In genomic region chr17:36641877-36642845, GRCh38 we compare ENCODE assay signal across 10 cellular contexts. TPM values are rescaled to one million over a fixed set of nuclear protein-coding genes. Genes with fewer than 3 reads are reported as not detected.
DNase-seq lines count a peak whose midpoint lies in the region; ATAC-seq, FAIRE-seq and TF ChIP-seq lines count a peak whose summit lies in the region.
"Had no signal": no experiment of that assay in that cellular context is flagged by ENCODE, and none has a peak within 500 bp of the region (broad histone marks: within the 10 kb centered on the region; RNA-seq: fewer than 3 reads in every experiment).

No MANE protein-coding gene starts in this region.

- TF ChIP-seq EP300 in HepG2 (IDR thresholded peaks at IDR 0.05; ENCODE audit: low read depth in 2 of 2, low read length in 2 of 2): no peak
- no peak for TF ChIP-seq EP300 in HepG2 (CRISPR knock-in tag; IDR thresholded peaks at IDR 0.05; ENCODE audit: borderline replicate concordance)

- intact Hi-C loops in activated CD4-positive, alpha-beta T cell treated with anti-CD3 and anti-CD28 coated beads, Interleukin-2, amount 10 ng/mL, durations not matched to agents 24 days and 14 days (cut with micrococcal nuclease): loop anchor here (5.0 kb wide), 2 partner anchors 60 to 300 kb away; no protein-coding TSS in a partner anchor
- intact Hi-C loops in HepG2 (cut with micrococcal nuclease; ENCODE audit: unreplicated experiment) (no loop called here), thyroid gland (cut with DNase I) (no loop called here)

- FAIRE-seq in HepG2 (lab: Jason Lieb, UNC): no peak
- FAIRE-seq in RCC 7860 (lab: Jason Lieb, UNC): no peak

- no peak overlapping the region for H3K9ac ChIP-seq in HepG2 (ENCODE audit: insufficient read depth, low read depth, low read length)
- H3K9ac ChIP-seq: KMS-11 had no signal

- no peaks in the 10 kb centered on the region for H3K36me3 ChIP-seq in HepG2 (replicated peaks in 1 of 2; ENCODE audit: control insufficient read depth in 1 of 2, insufficient read depth in 2 of 2, low read length in 2 of 2)
- no peaks in the 10 kb centered on the region for H3K36me3 ChIP-seq in thyroid gland

- H3K27me3 ChIP-seq in HepG2 (ENCODE audit: control insufficient read depth in 1 of 2, insufficient read depth in 2 of 2, low read length in 2 of 2) (peaks cover 15 to 77% of the 10 kb centered on the region in 2 experiments), thyroid gland (peaks cover 24% of the 10 kb centered on the region)

- H3K4me1 Mint-ChIP-seq in activated CD4-positive, alpha-beta T cell treated with anti-CD3 and anti-CD28 coated beads, Interleukin-2, amount 10 ng/mL, durations not matched to agents 24 days and 14 days: peaks cover 9% of the 10 kb centered on the region

- H3K27me3 Mint-ChIP-seq in activated CD4-positive, alpha-beta T cell treated with anti-CD3 and anti-CD28 coated beads, Interleukin-2, amount 10 ng/mL, durations not matched to agents 24 days and 14 days: peaks cover 81% of the 10 kb centered on the region

- no peak overlapping the region for H2AFZ ChIP-seq in HepG2 (ENCODE audit: low read length)

- no peaks in the 10 kb centered on the region for H3K79me2 ChIP-seq in HepG2 (ENCODE audit: insufficient read depth, low read length)

- H3K4me1 ChIP-seq in HepG2 (ENCODE audit: insufficient read depth, low read length) (no peaks in the 10 kb centered on the region), thyroid gland (peaks cover 12 to 18% of the 10 kb centered on the region in 2 donors)

- WGBS in HepG2 (ENCODE audit: low lambda C conversion rate): 21% methylated on average over 39 of the region's 64 CpGs
- 4% methylated on average over 25 to 40 of the region's 64 CpGs for WGBS in thyroid gland, 2 donors

- BruUV-seq in HepG2 (replicated peaks; lab: Mats Ljungman, UMichigan): no TSS peak

- TF ChIP-seq POLR2A in HepG2 (IDR thresholded peaks at IDR 0.05; ENCODE audit: insufficient read depth in 1 of 2, low read depth in 2 of 2, low read length in 2 of 2): no peak
- no peak for TF ChIP-seq POLR2A in thyroid gland (IDR thresholded peaks at IDR 0.05)

- TF ChIP-seq RAD21 in HepG2 (CRISPR knock-in tag; IDR thresholded peaks at IDR 0.05): no peak

- H3K9me3 ChIP-seq in HepG2 (ENCODE audit: low read length): no peaks in the 10 kb centered on the region
- H3K9me3 ChIP-seq in thyroid gland: no peaks in the 10 kb centered on the region

- in situ Hi-C loops in astrocyte of the cerebellum (cut with HindIII; ENCODE audit: low sequenced_read_pairs) (loop anchor here (25.0 kb wide), 1 partner anchor 420 kb away; no protein-coding TSS in a partner anchor), HepG2 (cut with HindIII; ENCODE audit: extremely low pct_ligation_motif_present, low pct_unique_long_range_greater_than_20kb) (no loop called here)

- H4K20me1 ChIP-seq in HepG2 (ENCODE audit: insufficient read depth, low read length): peaks cover 4% of the 10 kb centered on the region; the same call in 1 of the 2 replicates

- CTCF ChIA-PET in HepG2 (lab: Yijun Ruan, JAX; ENCODE audit: low intra/inter-chr PET ratio, low total read pairs): no interaction called here

- peak overlapping the region; percentile 86 for H3K4me3 Mint-ChIP-seq in activated CD4-positive, alpha-beta T cell treated with anti-CD3 and anti-CD28 coated beads, Interleukin-2, amount 10 ng/mL, durations not matched to agents 24 days and 14 days
- H3K4me3 Mint-ChIP-seq: dendritic cell treated with granulocyte-macrophage colony-stimulating factor and Interleukin-4, amounts not matched to agents 40 ng/mL and 50 ng/mL, for 4 days had no signal

- TF ChIP-seq CTCF in astrocyte of the cerebellum (IDR thresholded peaks at IDR 0.05; ENCODE audit: low read depth, low read length, missing control alignments): no peak
- no peak for TF ChIP-seq CTCF in HepG2 (CRISPR knock-in tag; IDR thresholded peaks at IDR 0.05)
- TF ChIP-seq CTCF in thyroid gland (IDR thresholded peaks at IDR 0.05): no peak

- H3K4me3 ChIP-seq in astrocyte of the cerebellum (ENCODE audit: low read depth, low read length): peak overlapping the region; percentile 28
- H3K4me3 ChIP-seq in HepG2 (replicated peaks in 1 of 3; ENCODE audit: insufficient read depth in 1 of 3, low read depth in 2 of 3, low read length in 3 of 3): peak overlapping the region in 1 of 3 experiments; percentile 29; a peak in 1 of 6 replicates
- peak overlapping the region in 1 of 3 donors; percentile 23 for H3K4me3 ChIP-seq in thyroid gland (replicated peaks in 1 of 3)

- H3K27ac Mint-ChIP-seq in activated CD4-positive, alpha-beta T cell treated with anti-CD3 and anti-CD28 coated beads, Interleukin-2, amount 10 ng/mL, durations not matched to agents 24 days and 14 days: peak overlapping the region; percentile 45
- H3K27ac Mint-ChIP-seq: dendritic cell treated with granulocyte-macrophage colony-stimulating factor and Interleukin-4, amounts not matched to agents 40 ng/mL and 50 ng/mL, for 4 days had no signal

- no peaks in the 10 kb centered on the region for H3K9me3 Mint-ChIP-seq in activated CD4-positive, alpha-beta T cell treated with anti-CD3 and anti-CD28 coated beads, Interleukin-2, amount 10 ng/mL, durations not matched to agents 24 days and 14 days
- H3K9me3 Mint-ChIP-seq: dendritic cell treated with granulocyte-macrophage colony-stimulating factor and Interleukin-4, amounts not matched to agents 40 ng/mL and 50 ng/mL, for 4 days had no signal

- H3K36me3 Mint-ChIP-seq in activated CD4-positive, alpha-beta T cell treated with anti-CD3 and anti-CD28 coated beads, Interleukin-2, amount 10 ng/mL, durations not matched to agents 24 days and 14 days (ENCODE audit: low read depth): no peaks in the 10 kb centered on the region

- H3K27ac ChIP-seq in HepG2 (ENCODE audit: extremely low read length, insufficient read depth, low read length) (no peak overlapping the region), thyroid gland (no peak overlapping the region)
- H3K27ac ChIP-seq: KMS-11 had no signal

- H3K4me2 ChIP-seq in HepG2 (ENCODE audit: low read depth, low read length): peak overlapping the region; percentile 42; the same call in 1 of the 2 replicates
- H3K4me2 ChIP-seq: KMS-11 had no signal

- peak; percentile 52 for ATAC-seq in HepG2

- peak; percentile 67 for DNase-seq in activated CD4-positive, alpha-beta T cell treated with anti-CD3 and anti-CD28 coated beads, Interleukin-2, amount 10 ng/mL, durations not matched to agents 24 days and 14 days
- no peak for DNase-seq in activated CD4-positive, alpha-beta T cell treated with anti-CD3 and anti-CD28 coated beads for 4 hours
- DNase-seq in astrocyte of the cerebellum (ENCODE audit: low read depth): no peak
- no peak for DNase-seq in HepG2 (ENCODE audit: low spot score)
- peak; percentile 14 to 20 for DNase-seq in thyroid gland
- DNase-seq in DMS153 (lab: John Stamatoyannopoulos, UW): no peak
- DNase-seq in RCC 7860 (ENCODE audit: low spot score): no peak
- no peak for DNase-seq in NK-92 treated with Interleukin-12 subunit alpha and Interleukin-12 subunit beta, amount 100 ng/mL, for 24 hours (lab: John Stamatoyannopoulos, UW)

- POLR2A ChIA-PET in HepG2 (lab: Yijun Ruan, JAX): no interaction called here

RNA-seq across cellular contexts. Expression of gene MRM1, which starts 40.8 kb away (rescaled TPM):
- total RNA-seq in activated CD4-positive, alpha-beta T cell treated with anti-CD3 and anti-CD28 coated beads, Interleukin-2, amount 10 ng/mL, durations not matched to agents 24 days and 14 days: 25.1 and 26.8 TPM in 2 replicates
- 10.7 and 11.3 TPM in 2 replicates for total RNA-seq in HepG2 (2016; rRNA removed; fragmentation: Illumina TruSeq; extraction: Trizol)
- total RNA-seq in HepG2 (2016; cell fraction: cytosol; rRNA removed; fragmentation: Illumina TruSeq; extraction: Trizol; ENCODE audit: low read depth): 1.9 and 2.1 TPM in 2 replicates
- 10.1 and 11.0 TPM in 2 replicates for total RNA-seq in HepG2 (2016; cell fraction: insoluble cytoplasmic fraction; rRNA removed; fragmentation: Illumina TruSeq; extraction: Trizol)
- 2.9 and 3.5 TPM in 2 replicates for total RNA-seq in HepG2 (2016; cell fraction: membrane; rRNA removed; fragmentation: Illumina TruSeq; extraction: Trizol)
- 5.8 and 7.3 TPM in 2 replicates for total RNA-seq in HepG2 (2016; cell fraction: nucleus; rRNA removed; fragmentation: Illumina TruSeq; extraction: Trizol)
- 4.1 and 4.9 TPM in 2 replicates for polyA plus RNA-seq in HepG2 (2011; rRNA removed)
- 5.1 and 5.2 TPM in 2 replicates for polyA plus RNA-seq in HepG2 (2011; cell fraction: cytosol; rRNA removed)
- 8.3 and 10.1 TPM in 2 replicates for polyA plus RNA-seq in HepG2 (2011; cell fraction: nucleus; rRNA removed)
- 4.0 and 4.5 TPM in 2 replicates for polyA plus RNA-seq in HepG2 (2012)
- 1.9 and 2.1 TPM in 2 replicates for polyA plus RNA-seq in HepG2 (2016; cell fraction: cytosol; fragmentation: Illumina TruSeq; extraction: Trizol; ENCODE audit: low read depth)
- 10.5 and 11.3 TPM in 2 replicates for polyA plus RNA-seq in HepG2 (2016; cell fraction: insoluble cytoplasmic fraction; fragmentation: Illumina TruSeq; extraction: Trizol; ENCODE audit: low read depth)
- polyA plus RNA-seq in HepG2 (2016; cell fraction: membrane; fragmentation: Illumina TruSeq; extraction: Trizol; ENCODE audit: low read depth): 2.6 and 3.6 TPM in 2 replicates
- 12.6 and 12.9 TPM in 2 replicates for polyA plus RNA-seq in HepG2 (2016; cell fraction: nucleus; fragmentation: Illumina TruSeq; extraction: Trizol; ENCODE audit: insufficient read depth, low read depth)
- polyA minus RNA-seq in HepG2 (2011; rRNA and poly(A)+ RNA removed; ENCODE audit: low replicate concordance): 5.9 and 6.1 TPM in 2 replicates
- 2.9 and 3.3 TPM in 2 replicates for polyA minus RNA-seq in HepG2 (2011; cell fraction: cytosol; rRNA and poly(A)+ RNA removed)
- 4.6 and 5.2 TPM in 2 replicates for polyA minus RNA-seq in HepG2 (2011; cell fraction: nucleus; rRNA and poly(A)+ RNA removed)
- total RNA-seq in thyroid gland: 1 to 10 TPM; 5.8 to 9.8 (median 7.4) TPM

RNA-seq across cellular contexts. Expression of gene DHRS11, which starts 50.5 kb away (rescaled TPM):
- 17.9 and 18.0 TPM in 2 replicates for total RNA-seq in activated CD4-positive, alpha-beta T cell treated with anti-CD3 and anti-CD28 coated beads, Interleukin-2, amount 10 ng/mL, durations not matched to agents 24 days and 14 days
- total RNA-seq in HepG2 (2016; rRNA removed; fragmentation: Illumina TruSeq; extraction: Trizol): 19.6 and 28.4 TPM in 2 replicates
- 17.2 and 17.4 TPM in 2 replicates for total RNA-seq in HepG2 (2016; cell fraction: cytosol; rRNA removed; fragmentation: Illumina TruSeq; extraction: Trizol; ENCODE audit: low read depth)
- total RNA-seq in HepG2 (2016; cell fraction: insoluble cytoplasmic fraction; rRNA removed; fragmentation: Illumina TruSeq; extraction: Trizol): 15.5 and 27.2 TPM in 2 replicates
- total RNA-seq in HepG2 (2016; cell fraction: membrane; rRNA removed; fragmentation: Illumina TruSeq; extraction: Trizol): 21.2 and 25.8 TPM in 2 replicates
- 17.9 and 22.6 TPM in 2 replicates for total RNA-seq in HepG2 (2016; cell fraction: nucleus; rRNA removed; fragmentation: Illumina TruSeq; extraction: Trizol)
- polyA plus RNA-seq in HepG2 (2011; rRNA removed): 41.9 and 48.7 TPM in 2 replicates
- 39.7 and 43.4 TPM in 2 replicates for polyA plus RNA-seq in HepG2 (2011; cell fraction: cytosol; rRNA removed)
- polyA plus RNA-seq in HepG2 (2011; cell fraction: nucleus; rRNA removed): 55.0 and 64.7 TPM in 2 replicates
- polyA plus RNA-seq in HepG2 (2012): 24.2 and 34.9 TPM in 2 replicates
- 21.4 and 26.0 TPM in 2 replicates for polyA plus RNA-seq in HepG2 (2016; cell fraction: cytosol; fragmentation: Illumina TruSeq; extraction: Trizol; ENCODE audit: low read depth)
- 28.1 and 32.5 TPM in 2 replicates for polyA plus RNA-seq in HepG2 (2016; cell fraction: insoluble cytoplasmic fraction; fragmentation: Illumina TruSeq; extraction: Trizol; ENCODE audit: low read depth)
- 25.5 and 31.7 TPM in 2 replicates for polyA plus RNA-seq in HepG2 (2016; cell fraction: membrane; fragmentation: Illumina TruSeq; extraction: Trizol; ENCODE audit: low read depth)
- 61.7 and 67.8 TPM in 2 replicates for polyA plus RNA-seq in HepG2 (2016; cell fraction: nucleus; fragmentation: Illumina TruSeq; extraction: Trizol; ENCODE audit: insufficient read depth, low read depth)
- polyA minus RNA-seq in HepG2 (2011; rRNA and poly(A)+ RNA removed; ENCODE audit: low replicate concordance): 45.6 and 61.3 TPM in 2 replicates
- 19.2 and 21.1 TPM in 2 replicates for polyA minus RNA-seq in HepG2 (2011; cell fraction: cytosol; rRNA and poly(A)+ RNA removed)
- polyA minus RNA-seq in HepG2 (2011; cell fraction: nucleus; rRNA and poly(A)+ RNA removed): 13.9 and 17.8 TPM in 2 replicates
- 10 to 100 TPM; 12.3 to 28.4 (median 21.4) TPM for total RNA-seq in thyroid gland

Comparison
In these comparisons a context has a peak if more than half of its experiments do, and no peak if none do; other contexts are left out.
1. DNase-seq: peak in activated CD4-positive, alpha-beta T cell treated with anti-CD3 and anti-CD28 coated beads, Interleukin-2, amount 10 ng/mL, durations not matched to agents 24 days and 14 days (single experiment) and thyroid gland (2 of 2); none in activated CD4-positive, alpha-beta T cell treated with anti-CD3 and anti-CD28 coated beads for 4 hours (0 of 2), astrocyte of the cerebellum (single experiment), HepG2 (single experiment), DMS153 (single experiment), RCC 7860 (single experiment) and NK-92 treated with Interleukin-12 subunit alpha and Interleukin-12 subunit beta, amount 100 ng/mL, for 24 hours (single experiment).